In the genomic region with DNA sequence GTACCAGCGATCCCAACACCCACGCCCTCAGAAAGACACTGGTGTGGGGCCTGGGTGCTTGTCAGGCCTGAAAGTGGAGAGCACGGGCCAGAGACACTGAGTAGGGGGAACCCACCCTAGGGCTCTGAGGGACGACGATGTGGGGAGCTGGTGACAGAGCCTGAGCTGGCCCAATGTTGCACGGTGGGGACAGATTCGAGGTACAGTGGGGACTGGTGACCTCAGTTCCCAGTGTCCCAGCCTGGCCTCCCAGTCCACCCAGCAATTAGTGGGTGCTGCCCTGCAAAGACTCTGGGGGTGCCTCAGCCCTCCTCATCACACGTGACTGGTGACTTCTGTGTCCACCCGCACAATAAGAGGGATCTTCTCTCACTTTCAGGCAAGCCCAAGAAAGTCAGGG, we compare ENCODE assay signal across 12 cellular contexts. TPM values are rescaled to one million over a fixed set of nuclear protein-coding genes. Genes with fewer than 3 reads are reported as not detected.
DNase-seq lines count a peak whose midpoint lies in the region; ATAC-seq, FAIRE-seq and TF ChIP-seq lines count a peak whose summit lies in the region.
"Not testable (repeated sequence)": the region's sequence is repeated elsewhere in the genome, so short reads cannot be mapped to it uniquely, and the experiment has no call there.
"Had no signal": no experiment of that assay in that cellular context is flagged by ENCODE, and none has a peak within 500 bp of the region (broad histone marks: within the 10 kb centered on the region; RNA-seq: fewer than 3 reads in every experiment).

No MANE protein-coding gene starts in this region.

- TF ChIP-seq RAD21 in A549 (conservative IDR thresholded peaks at IDR 0.05 in 1 of 2, IDR thresholded peaks at IDR 0.05 in 1 of 2); HepG2 (CRISPR knock-in tag; IDR thresholded peaks at IDR 0.05): not testable (repeated sequence)

- no CpG with 5 or more reads among the region's 9 CpGs for WGBS in A549 (ENCODE audit: missing lambda C conversion rate)
- WGBS in heart left ventricle, 4 donors, result no CpG with 5 or more reads among the region's 9 CpGs
- WGBS in HepG2 (ENCODE audit: low lambda C conversion rate), result no CpG with 5 or more reads among the region's 9 CpGs
- WGBS in pancreas, 2 donors, result no CpG with 5 or more reads among the region's 9 CpGs
- no CpG with 5 or more reads among the region's 9 CpGs for WGBS in aorta, 2 donors

- not testable (repeated sequence) for H3K4me3 Mint-ChIP-seq in stimulated activated naive CD8-positive, alpha-beta T cell treated with anti-CD3 and anti-CD28 coated beads, Interleukin-15, amount 100 ng/mL, for 72 hours

- not testable (repeated sequence) for BruUV-seq in HepG2 (replicated peaks; lab: Mats Ljungman, UMichigan)

- H3K9me3 ChIP-seq in A549; heart left ventricle; HepG2 (ENCODE audit: low read length); mucosa of descending colon; pancreas; aorta (ENCODE audit: control insufficient read depth, low read length): not testable (repeated sequence)

- TF ChIP-seq POLR2A in A549 (IDR thresholded peaks at IDR 0.05; ENCODE audit: low read length); heart left ventricle (IDR thresholded peaks at IDR 0.05); HepG2 (IDR thresholded peaks at IDR 0.05; ENCODE audit: insufficient read depth in 1 of 2, low read depth in 2 of 2, low read length in 2 of 2): not testable (repeated sequence)

- not testable (repeated sequence) for H3K27ac Mint-ChIP-seq in stimulated activated naive CD8-positive, alpha-beta T cell treated with anti-CD3 and anti-CD28 coated beads, Interleukin-15, amount 100 ng/mL, for 72 hours

- not testable (repeated sequence) for H4K20me1 ChIP-seq in HepG2 (ENCODE audit: insufficient read depth, low read length)

- H3K4me1 ChIP-seq in A549; heart left ventricle; HepG2 (ENCODE audit: insufficient read depth, low read length); mucosa of descending colon (ENCODE audit: low read depth); pancreas; aorta (ENCODE audit: control insufficient read depth in 1 of 2, insufficient read depth in 2 of 2, low read length in 2 of 2): not testable (repeated sequence)

- in situ Hi-C loops in HepG2 (cut with HindIII; ENCODE audit: extremely low pct_ligation_motif_present, low pct_unique_long_range_greater_than_20kb), result not testable (repeated sequence)

- not testable (repeated sequence) for FAIRE-seq in A549 (lab: Jason Lieb, UNC); HepG2 (lab: Jason Lieb, UNC); pancreas (lab: Jason Lieb, UNC)

- not testable (repeated sequence) for H3K4me2 ChIP-seq in A549; HepG2 (ENCODE audit: low read depth, low read length)

- TF ChIP-seq CTCF in A549 (IDR thresholded peaks at IDR 0.05); heart left ventricle (IDR thresholded peaks at IDR 0.05); HepG2 (CRISPR knock-in tag; IDR thresholded peaks at IDR 0.05); mucosa of descending colon (IDR thresholded peaks at IDR 0.05); pancreas (IDR thresholded peaks at IDR 0.05): not testable (repeated sequence)

- H3K79me2 ChIP-seq in HepG2 (ENCODE audit: insufficient read depth, low read length), result not testable (repeated sequence)

- H2AFZ ChIP-seq in HepG2 (ENCODE audit: low read length), result not testable (repeated sequence)

- not testable (repeated sequence) for H3K9ac ChIP-seq in HepG2 (ENCODE audit: insufficient read depth, low read depth, low read length)

- DNase-seq in A549 (ENCODE audit: low read depth in 1 of 2, low spot score in 1 of 2); heart left ventricle; left colon; HepG2 (ENCODE audit: low spot score); mucosa of descending colon; pancreas; stimulated activated naive CD8-positive, alpha-beta T cell treated with anti-CD3 and anti-CD28 coated beads, Interleukin-15, amount 100 ng/mL, for 72 hours; aorta: not testable (repeated sequence)

- H3K9me3 Mint-ChIP-seq in stimulated activated naive CD8-positive, alpha-beta T cell treated with anti-CD3 and anti-CD28 coated beads, Interleukin-15, amount 100 ng/mL, for 72 hours, result not testable (repeated sequence)

- H3K4me3 ChIP-seq in A549; heart left ventricle; HepG2 (replicated peaks in 1 of 3; ENCODE audit: insufficient read depth in 1 of 3, low read depth in 2 of 3, low read length in 3 of 3); mucosa of descending colon; pancreas; aorta (ENCODE audit: low read length in 2 of 2): not testable (repeated sequence)

- ATAC-seq in A549 (peak; percentile 16 to 32; a peak in 2 of 6 replicates), heart left ventricle (peak in 3 of 4 donors; percentile 16 to 48 (median 28)), left colon (peak; percentile 24), HepG2 (peak; percentile 27; the same call in 1 of the 3 replicates), mucosa of descending colon (peak; percentile 34), pancreas (peak in 3 of 4 donors; percentile 22 to 32 (median 25)), aorta (ENCODE audit: low FRiP score) (peak; percentile 46)
- peak; percentile 48 for ATAC-seq in stimulated activated naive CD8-positive, alpha-beta T cell treated with anti-CD3 and anti-CD28 coated beads, Interleukin-15, amount 100 ng/mL, for 72 hours

- intact Hi-C loops in heart left ventricle (cut with DNase I); left colon (cut with DNase I, micrococcal nuclease); HepG2 (cut with micrococcal nuclease; ENCODE audit: unreplicated experiment); mucosa of descending colon (cut with DNase I, micrococcal nuclease); pancreas (cut with DNase I); aorta (cut with DNase I): not testable (repeated sequence)

- H3K36me3 ChIP-seq in heart left ventricle; HepG2 (replicated peaks in 1 of 2; ENCODE audit: control insufficient read depth in 1 of 2, insufficient read depth in 2 of 2, low read length in 2 of 2); mucosa of descending colon (ENCODE audit: low read depth); pancreas; aorta (ENCODE audit: control insufficient read depth in 1 of 2, insufficient read depth in 2 of 2, low read length in 1 of 2): not testable (repeated sequence)

- TF ChIP-seq EP300 in A549 (IDR thresholded peaks at IDR 0.05); HepG2 (IDR thresholded peaks at IDR 0.05; ENCODE audit: low read depth in 2 of 2, low read length in 2 of 2); HepG2 (CRISPR knock-in tag; IDR thresholded peaks at IDR 0.05; ENCODE audit: borderline replicate concordance): not testable (repeated sequence)

- H3K4me1 Mint-ChIP-seq in stimulated activated naive CD8-positive, alpha-beta T cell treated with anti-CD3 and anti-CD28 coated beads, Interleukin-15, amount 100 ng/mL, for 72 hours, result not testable (repeated sequence)

- H3K27me3 ChIP-seq in heart left ventricle; HepG2 (ENCODE audit: control insufficient read depth in 1 of 2, insufficient read depth in 2 of 2, low read length in 2 of 2); pancreas; aorta (ENCODE audit: control insufficient read depth in 1 of 2, insufficient read depth in 2 of 2, low read length in 1 of 2): not testable (repeated sequence)

- not testable (repeated sequence) for H3K27me3 Mint-ChIP-seq in stimulated activated naive CD8-positive, alpha-beta T cell treated with anti-CD3 and anti-CD28 coated beads, Interleukin-15, amount 100 ng/mL, for 72 hours

- CTCF ChIA-PET in A549 (lab: Yijun Ruan, JAX); HepG2 (lab: Yijun Ruan, JAX; ENCODE audit: low intra/inter-chr PET ratio, low total read pairs): not testable (repeated sequence)

- not testable (repeated sequence) for H3K27ac ChIP-seq in A549; heart left ventricle; HepG2 (ENCODE audit: extremely low read length, insufficient read depth, low read length); pancreas; aorta (ENCODE audit: low read depth in 1 of 2, low read length in 2 of 2)

- POLR2A ChIA-PET in A549 (lab: Yijun Ruan, JAX); HepG2 (lab: Yijun Ruan, JAX): not testable (repeated sequence)

RNA-seq across cellular contexts. Expression of a gene that starts 36.6 kb away (rescaled TPM):
- not detected in 2 replicates for polyA plus RNA-seq in A549 (2011; rRNA removed)
- 0.04 TPM in 1 of 2 replicates, not detected in the other for polyA plus RNA-seq in A549 (2012; cell fraction: cytosol; rRNA removed)
- polyA plus RNA-seq in A549 (2012; cell fraction: nucleus; rRNA removed), result 0.16 and 0.25 TPM in 2 replicates
- not detected in 3 replicates for polyA plus RNA-seq in A549 (2017; fragmentation: RNase III; extraction: RNeasy Plus Mini Kit Qiagen cat#74134 plus additional on column Dnase treatment)
- polyA minus RNA-seq in A549 (2011; rRNA and poly(A)+ RNA removed), result not detected in 2 replicates
- not detected for total RNA-seq in heart left ventricle
- not detected for polyA plus RNA-seq in heart left ventricle
- under 1 TPM in 1 of 2 donors, not detected in 1; 0.34 TPM for total RNA-seq in left colon
- 0.71 and 0.98 TPM in 2 replicates for total RNA-seq in HepG2 (2016; rRNA removed; fragmentation: Illumina TruSeq; extraction: Trizol)
- 0.51 and 0.88 TPM in 2 replicates for total RNA-seq in HepG2 (2016; cell fraction: cytosol; rRNA removed; fragmentation: Illumina TruSeq; extraction: Trizol; ENCODE audit: low read depth)
- 0.71 and 0.74 TPM in 2 replicates for total RNA-seq in HepG2 (2016; cell fraction: insoluble cytoplasmic fraction; rRNA removed; fragmentation: Illumina TruSeq; extraction: Trizol)
- total RNA-seq in HepG2 (2016; cell fraction: membrane; rRNA removed; fragmentation: Illumina TruSeq; extraction: Trizol), result 1.3 and 1.4 TPM in 2 replicates
- total RNA-seq in HepG2 (2016; cell fraction: nucleus; rRNA removed; fragmentation: Illumina TruSeq; extraction: Trizol), result not detected in 2 replicates
- 4.4 and 6.7 TPM in 2 replicates for polyA plus RNA-seq in HepG2 (2011; rRNA removed)
- polyA plus RNA-seq in HepG2 (2011; cell fraction: cytosol; rRNA removed), result 2.2 and 6.5 TPM in 2 replicates
- polyA plus RNA-seq in HepG2 (2011; cell fraction: nucleus; rRNA removed), result 5.7 and 15.2 TPM in 2 replicates
- polyA plus RNA-seq in HepG2 (2012), result 0.51 and 2.7 TPM in 2 replicates
- polyA plus RNA-seq in HepG2 (2016; cell fraction: cytosol; fragmentation: Illumina TruSeq; extraction: Trizol; ENCODE audit: low read depth), result 0.77 and 1.1 TPM in 2 replicates
- polyA plus RNA-seq in HepG2 (2016; cell fraction: insoluble cytoplasmic fraction; fragmentation: Illumina TruSeq; extraction: Trizol; ENCODE audit: low read depth), result 0.75 and 0.88 TPM in 2 replicates
- 1.4 and 2.1 TPM in 2 replicates for polyA plus RNA-seq in HepG2 (2016; cell fraction: membrane; fragmentation: Illumina TruSeq; extraction: Trizol; ENCODE audit: low read depth)
- polyA plus RNA-seq in HepG2 (2016; cell fraction: nucleus; fragmentation: Illumina TruSeq; extraction: Trizol; ENCODE audit: insufficient read depth, low read depth), result 2.2 and 2.4 TPM in 2 replicates
- 0.65 and 4.4 TPM in 2 replicates for polyA minus RNA-seq in HepG2 (2011; rRNA and poly(A)+ RNA removed; ENCODE audit: low replicate concordance)
- polyA minus RNA-seq in HepG2 (2011; cell fraction: cytosol; rRNA and poly(A)+ RNA removed), result not detected in 2 replicates
- 0.99 and 1.4 TPM in 2 replicates for polyA minus RNA-seq in HepG2 (2011; cell fraction: nucleus; rRNA and poly(A)+ RNA removed)
- total RNA-seq in mucosa of descending colon, result 1 to 10 TPM in 1 of 3 donors, under 1 TPM in 1, not detected in 1; 0.55 to 1.2 TPM
- total RNA-seq in pancreas, result under 1 TPM in 1 of 6 donors, not detected in 5; 0.35 TPM
- polyA plus RNA-seq in pancreas, result under 1 TPM in 1 of 2 donors, not detected in 1; 0.80 TPM
- total RNA-seq in aorta, result not detected
- polyA plus RNA-seq in aorta, result not detected
- total RNA-seq: CD4-positive, alpha-beta T cell; CD8-positive, alpha-beta memory T cell; GM12878; GM23248 had no signal
- polyA plus RNA-seq: CD8-positive, alpha-beta memory T cell; GM12878; GM23248 had no signal
